8 cellular contexts compared by ENCODE assay signal in the genomic region with DNA sequence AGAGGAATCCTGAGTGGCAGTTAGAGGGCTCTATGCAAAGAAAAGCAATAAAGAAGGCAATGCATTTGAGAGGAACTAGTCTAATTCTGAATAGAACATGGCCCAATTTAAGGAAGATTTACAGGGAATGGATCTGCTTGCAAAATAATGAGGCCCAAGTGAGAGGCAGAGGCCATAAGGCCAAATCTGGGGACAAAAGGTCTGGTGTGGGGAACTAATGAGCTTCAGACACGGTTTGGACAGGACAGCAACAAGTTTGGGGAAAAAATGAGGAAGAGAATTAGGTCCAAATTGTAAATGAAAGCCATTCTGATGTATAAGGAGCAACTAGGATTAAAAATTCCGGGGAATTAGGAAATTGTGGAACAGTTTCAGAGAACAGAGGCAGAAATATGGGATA.
DNase-seq lines count a peak whose midpoint lies in the region; ATAC-seq and TF ChIP-seq lines count a peak whose summit lies in the region.

No MANE protein-coding gene starts in this region.

- H3K27ac ChIP-seq in 22Rv1 (peak overlapping the region; percentile 1; the same call in 1 of the 2 replicates), HUES48 (ENCODE audit: low read depth, low read length) (peak overlapping the region; percentile 99), caudate nucleus (ENCODE audit: low read depth, low read length) (peak overlapping the region; percentile 92)

- ATAC-seq in HG03342 (IDR thresholded peaks at IDR 0.05; ENCODE audit: unreplicated experiment) (no peak), GM21825 (IDR thresholded peaks at IDR 0.05; ENCODE audit: unreplicated experiment) (no peak)

- peak overlapping the region; percentile 74 for H3K4me3 ChIP-seq in HUES48 (ENCODE audit: low read depth, low read length)
- H3K4me3 ChIP-seq in mucosa of stomach (ENCODE audit: low read length): no peak overlapping the region

- H3K27me3 ChIP-seq in HUES48 (ENCODE audit: control insufficient read depth, insufficient read depth, low read length): no peaks in the 10 kb centered on the region
- H3K27me3 ChIP-seq in mucosa of stomach (ENCODE audit: control insufficient read depth, insufficient read depth, low read length): no peaks in the 10 kb centered on the region

- H3K9ac ChIP-seq in HUES48 (ENCODE audit: low read depth, low read length) (peak overlapping the region; percentile 88), mucosa of stomach (ENCODE audit: low read length) (peak overlapping the region; percentile 11)

- H3K9me3 ChIP-seq in HUES48 (ENCODE audit: control insufficient read depth, insufficient read depth, low read length) (no peaks in the 10 kb centered on the region), mucosa of stomach (ENCODE audit: control insufficient read depth, low read length) (no peaks in the 10 kb centered on the region)

- peaks cover 55% of the 10 kb centered on the region for H3K4me1 ChIP-seq in HUES48 (ENCODE audit: control insufficient read depth, insufficient read depth, low read length)
- peaks cover 39% of the 10 kb centered on the region for H3K4me1 ChIP-seq in mucosa of stomach (ENCODE audit: control insufficient read depth, insufficient read depth, low read length)

- DNase-seq in caudate nucleus (lab: John Stamatoyannopoulos, UW) (no peak), mucosa of gallbladder (ENCODE audit: low spot score) (no peak), NCI-H69 (lab: John Stamatoyannopoulos, UW) (no peak)

- H3K36me3 ChIP-seq in HUES48 (ENCODE audit: control insufficient read depth, insufficient read depth, low read length): peaks cover 37% of the 10 kb centered on the region
- no peaks in the 10 kb centered on the region for H3K36me3 ChIP-seq in mucosa of stomach (ENCODE audit: control insufficient read depth, insufficient read depth, low read length)

- TF ChIP-seq CTCF in 22Rv1 (IDR thresholded peaks at IDR 0.05): no peak

Comparison
In these comparisons a context has a peak if more than half of its experiments do, and no peak if none do; other contexts are left out.
1. H3K27ac ChIP-seq: peak in every context shown above with its lines; median percentile 99 in HUES48; 92 in caudate nucleus; 1 in 22Rv1.